In the genomic region with DNA sequence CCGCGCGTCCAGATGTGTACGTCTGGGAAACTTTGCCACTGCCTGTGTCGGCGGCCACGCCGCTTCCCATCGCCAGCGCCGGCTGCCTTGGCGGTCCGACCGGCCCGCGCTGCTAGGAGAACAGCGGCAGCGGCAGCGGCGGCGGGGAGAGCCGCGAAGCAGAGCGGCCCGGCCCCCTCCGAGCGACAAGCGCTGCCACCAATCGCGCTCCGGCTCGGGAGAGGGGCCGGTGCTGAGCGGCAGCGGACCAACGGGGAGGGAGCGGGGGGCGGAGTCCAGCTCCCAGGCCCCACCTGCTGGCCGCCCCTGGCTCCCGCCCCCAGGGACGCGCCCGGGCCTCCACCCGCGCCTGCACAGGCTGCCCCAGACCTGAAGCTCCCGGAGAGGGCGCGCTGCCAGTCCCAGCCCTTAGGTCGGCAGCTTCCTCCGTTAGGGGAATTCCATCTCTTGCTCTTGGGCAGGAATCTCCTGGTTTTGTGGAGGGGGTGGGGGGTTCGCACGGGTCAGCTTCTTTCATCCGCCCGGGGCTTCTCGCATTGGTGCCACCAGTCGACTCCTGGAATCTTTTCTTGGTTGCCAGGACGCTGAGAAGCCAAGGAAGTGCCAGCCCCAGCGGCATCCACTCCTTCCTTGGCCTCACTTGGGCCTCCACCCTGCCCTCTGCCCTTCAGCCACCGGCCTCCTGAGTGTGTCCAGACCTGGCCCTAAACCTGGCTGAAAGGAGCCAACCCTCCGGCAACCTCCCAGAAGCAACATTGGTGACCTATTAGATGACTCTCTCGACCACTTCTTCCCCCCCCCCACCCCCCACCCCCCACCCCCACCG, we compare ENCODE assay signal across 9 cellular contexts. TPM values are rescaled to one million over a fixed set of nuclear protein-coding genes. Genes with fewer than 3 reads are reported as not detected.
DNase-seq lines count a peak whose midpoint lies in the region; ATAC-seq and TF ChIP-seq lines count a peak whose summit lies in the region.
"Had no signal": no experiment of that assay in that cellular context is flagged by ENCODE, and none has a peak within 500 bp of the region (broad histone marks: within the 10 kb centered on the region; RNA-seq: fewer than 3 reads in every experiment).

A gene (minus strand): TSS at position 125 of the 826 bp plus-strand sequence.

- DNase-seq in AG10803 (ENCODE audit: low read depth), result peak; percentile 89
- peak; percentile 92 for DNase-seq in NCI-H2227 treated with DMSO at 0.1 percent for 48 hours (lab: John Stamatoyannopoulos, UW)
- DNase-seq in activated CD4-positive, alpha-beta T cell treated with anti-CD3 and anti-CD28 coated beads for 24 hours (ENCODE audit: low read depth in 2 of 2), result peak; percentile 49 to 69
- DNase-seq in colonic mucosa, result peak; percentile 91
- peak; percentile 90 for DNase-seq in left colon
- peak; percentile 28 to 79 (median 50) for DNase-seq in stimulated activated CD4-positive, alpha-beta T cell treated with anti-CD3 and anti-CD28 coated beads, Interleukin-1b, Interleukin-23, amount 100 ng/mL, for 24 hours (ENCODE audit: low read depth in 4 of 4, low spot score in 1 of 4)

- H3K27me3 ChIP-seq in colonic mucosa, result no peaks in the 10 kb centered on the region

- H3K9me3 ChIP-seq in colonic mucosa, result no peaks in the 10 kb centered on the region

- intact Hi-C loops in colonic mucosa (cut with DNase I), result no loop called here
- intact Hi-C loops in left colon (cut with DNase I, micrococcal nuclease), result no loop called here

- H3K4me3 ChIP-seq in AG10803 (ENCODE audit: low read length) (peak within 1 kb of the TSS; percentile 47), colonic mucosa (peak within 1 kb of the TSS; percentile 55)
- H3K4me3 ChIP-seq: PC-9 had no signal

- no peaks in the 10 kb centered on the region for H3K36me3 ChIP-seq in colonic mucosa

- peak; percentile 11; the same call in 1 of the 2 replicates for TF ChIP-seq CTCF in AG10803 (conservative IDR thresholded peaks at IDR 0.05; ENCODE audit: low read length)
- TF ChIP-seq CTCF in colonic mucosa (IDR thresholded peaks at IDR 0.05), result peak; percentile 31

- peak within 1 kb of the TSS; percentile 52 to 68 for H3K9ac ChIP-seq in colonic mucosa (ENCODE audit: low read depth in 2 of 2, low read length in 2 of 2)

- peak; percentile 98 for ATAC-seq in GM19025 (IDR thresholded peaks at IDR 0.05; ENCODE audit: low read depth, unreplicated experiment)
- peak; percentile 96 for ATAC-seq in HG03175 (IDR thresholded peaks at IDR 0.05; ENCODE audit: unreplicated experiment)
- peak; percentile 93 for ATAC-seq in left colon

- peak within 1 kb of the TSS; percentile 58 for H3K27ac ChIP-seq in colonic mucosa
- H3K27ac ChIP-seq: PC-9 had no signal

- no peaks in the 10 kb centered on the region for H3K4me1 ChIP-seq in colonic mucosa

RNA-seq across cellular contexts. Expression of the gene that starts here (rescaled TPM):
- total RNA-seq in colonic mucosa (1 to 10 TPM; 3.6 to 8.3 TPM), left colon (1 to 10 TPM; 3.6 to 5.9 TPM)
- total RNA-seq: PC-9 had no signal

Comparison
In these comparisons a context has a peak if more than half of its experiments do, and no peak if none do; other contexts are left out.
1. Peak in every context shown above with its lines: DNase-seq, ATAC-seq, H3K4me3 ChIP-seq and H3K27ac ChIP-seq.